In the genomic region with DNA sequence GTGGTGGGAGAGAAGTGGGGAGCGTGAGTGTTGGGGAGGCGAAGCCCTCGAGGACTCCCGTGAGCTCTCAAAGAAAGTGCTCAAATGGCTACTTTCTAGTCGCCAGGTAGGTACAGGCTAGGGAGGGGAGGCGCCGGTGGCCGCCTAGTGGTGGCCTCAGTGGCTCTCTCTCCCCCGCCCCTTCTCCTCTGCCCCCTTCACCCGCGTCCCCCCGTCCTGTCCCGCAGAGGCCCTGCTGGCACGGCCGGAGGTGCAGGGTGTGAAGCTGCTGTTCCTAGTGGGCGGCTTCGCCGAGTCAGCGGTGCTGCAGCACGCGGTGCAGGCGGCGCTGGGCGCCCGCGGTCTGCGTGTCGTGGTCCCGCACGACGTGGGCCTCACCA, we compare ENCODE assay signal across 1 cellular context.
TF ChIP-seq lines count a peak whose summit lies in the region.

No MANE protein-coding gene starts in this region.

TF ChIP-seq in GM12878, 131 proteins besides CTCF, POLR2A, EP300 and RAD21:
- TF ChIP-seq ZNF274 (IDR thresholded peaks at IDR 0.05; ENCODE audit: insufficient read depth, insufficient read length) (no peak), SMARCA5 (IDR thresholded peaks at IDR 0.05) (no peak), RUNX3 (IDR thresholded peaks at IDR 0.05; ENCODE audit: low read length) (no peak), HDAC2 (IDR thresholded peaks at IDR 0.05) (no peak), JUNB (IDR thresholded peaks at IDR 0.05) (no peak), ZZZ3 (IDR thresholded peaks at IDR 0.05; ENCODE audit: control insufficient read depth, insufficient read length, low read depth) (no peak), CREB1 (IDR thresholded peaks at IDR 0.05; ENCODE audit: low read depth) (no peak), CBFB (IDR thresholded peaks at IDR 0.05; ENCODE audit: low read depth) (no peak), SREBF1 (IDR thresholded peaks at IDR 0.05; ENCODE audit: low read length) (no peak), HDAC6 (IDR thresholded peaks at IDR 0.05; ENCODE audit: unreplicated experiment) (no peak)
- TF ChIP-seq, protein P1, sequence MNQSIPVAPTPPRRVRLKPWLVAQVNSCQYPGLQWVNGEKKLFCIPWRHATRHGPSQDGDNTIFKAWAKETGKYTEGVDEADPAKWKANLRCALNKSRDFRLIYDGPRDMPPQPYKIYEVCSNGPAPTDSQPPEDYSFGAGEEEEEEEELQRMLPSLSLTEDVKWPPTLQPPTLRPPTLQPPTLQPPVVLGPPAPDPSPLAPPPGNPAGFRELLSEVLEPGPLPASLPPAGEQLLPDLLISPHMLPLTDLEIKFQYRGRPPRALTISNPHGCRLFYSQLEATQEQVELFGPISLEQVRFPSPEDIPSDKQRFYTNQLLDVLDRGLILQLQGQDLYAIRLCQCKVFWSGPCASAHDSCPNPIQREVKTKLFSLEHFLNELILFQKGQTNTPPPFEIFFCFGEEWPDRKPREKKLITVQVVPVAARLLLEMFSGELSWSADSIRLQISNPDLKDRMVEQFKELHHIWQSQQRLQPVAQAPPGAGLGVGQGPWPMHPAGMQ (IDR thresholded peaks at IDR 0.05; ENCODE audit: borderline replicate concordance): no peak
- TF ChIP-seq, protein P2, sequence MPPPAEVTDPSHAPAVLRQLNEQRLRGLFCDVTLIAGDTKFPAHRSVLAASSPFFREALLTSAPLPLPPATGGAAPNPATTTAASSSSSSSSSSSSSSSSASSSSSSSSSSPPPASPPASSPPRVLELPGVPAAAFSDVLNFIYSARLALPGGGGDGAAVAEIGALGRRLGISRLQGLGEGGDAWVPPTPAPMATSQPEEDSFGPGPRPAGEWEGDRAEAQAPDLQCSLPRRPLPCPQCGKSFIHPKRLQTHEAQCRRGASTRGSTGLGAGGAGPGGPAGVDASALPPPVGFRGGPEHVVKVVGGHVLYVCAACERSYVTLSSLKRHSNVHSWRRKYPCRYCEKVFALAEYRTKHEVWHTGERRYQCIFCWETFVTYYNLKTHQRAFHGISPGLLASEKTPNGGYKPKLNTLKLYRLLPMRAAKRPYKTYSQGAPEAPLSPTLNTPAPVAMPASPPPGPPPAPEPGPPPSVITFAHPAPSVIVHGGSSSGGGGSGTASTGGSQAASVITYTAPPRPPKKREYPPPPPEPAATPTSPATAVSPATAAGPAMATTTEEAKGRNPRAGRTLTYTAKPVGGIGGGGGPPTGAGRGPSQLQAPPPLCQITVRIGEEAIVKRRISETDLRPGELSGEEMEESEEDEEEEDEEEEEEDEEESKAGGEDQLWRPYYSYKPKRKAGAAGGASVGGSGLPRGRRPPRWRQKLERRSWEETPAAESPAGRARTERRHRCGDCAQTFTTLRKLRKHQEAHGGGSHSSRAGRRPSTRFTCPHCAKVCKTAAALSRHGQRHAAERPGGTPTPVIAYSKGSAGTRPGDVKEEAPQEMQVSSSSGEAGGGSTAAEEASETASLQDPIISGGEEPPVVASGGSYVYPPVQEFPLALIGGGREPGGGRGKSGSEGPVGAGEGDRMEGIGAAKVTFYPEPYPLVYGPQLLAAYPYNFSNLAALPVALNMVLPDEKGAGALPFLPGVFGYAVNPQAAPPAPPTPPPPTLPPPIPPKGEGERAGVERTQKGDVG (CRISPR knock-in tag; IDR thresholded peaks at IDR 0.05): no peak
